ENCODE assay signal across 10 cellular contexts in genomic region chr11:63920126-63920869, GRCh38. TPM values are rescaled to one million over a fixed set of nuclear protein-coding genes. Genes with fewer than 3 reads are reported as not detected.
DNase-seq lines count a peak whose midpoint lies in the region; ATAC-seq and TF ChIP-seq lines count a peak whose summit lies in the region.
"Had no signal": no experiment of that assay in that cellular context is flagged by ENCODE, and none has a peak within 500 bp of the region (broad histone marks: within the 10 kb centered on the region; RNA-seq: fewer than 3 reads in every experiment).

No MANE protein-coding gene starts in this region.

- H3K36me3 ChIP-seq in H7 (replicated peaks; ENCODE audit: control insufficient read depth, insufficient read depth, low read length), result no peaks in the 10 kb centered on the region
- H3K36me3 ChIP-seq in sigmoid colon, result no peaks in the 10 kb centered on the region
- H3K36me3 ChIP-seq: neutrophil had no signal

- peak overlapping the region; percentile 47 for H3K4me3 ChIP-seq in H7 (ENCODE audit: insufficient read depth, low read depth, low read length)
- peak overlapping the region in 1 of 4 donors; percentile 56 for H3K4me3 ChIP-seq in sigmoid colon

- peak; percentile 93 for DNase-seq in H7
- DNase-seq in kidney tubule cell (ENCODE audit: low spot score), result peak; percentile 32
- peak; percentile 80 for DNase-seq in sigmoid colon
- DNase-seq in MV-4-11 (lab: John Stamatoyannopoulos, UW), result no peak
- no peak for DNase-seq in effector memory CD8-positive, alpha-beta T cell

- H3K9me3 ChIP-seq in sigmoid colon, result no peaks in the 10 kb centered on the region
- H3K9me3 ChIP-seq: neutrophil had no signal

- peak overlapping the region in 1 of 2 donors; percentile 8 for H3K27ac Mint-ChIP-seq in effector memory CD8-positive, alpha-beta T cell
- H3K27ac Mint-ChIP-seq: T-helper 2 cell treated with Interferon-gamma antibody and Interleukin-4, amounts not matched to agents 5 μg/mL and 100 μg/mL, for 36 hours had no signal

- intact Hi-C loops in sigmoid colon (cut with DNase I), result no loop called here

- H3K4me1 Mint-ChIP-seq in effector memory CD8-positive, alpha-beta T cell (ENCODE audit: low read depth in 2 of 2), result peaks cover 11 to 13% of the 10 kb centered on the region in 2 donors

- H3K4me3 Mint-ChIP-seq in effector memory CD8-positive, alpha-beta T cell, result no peak overlapping the region
- H3K4me3 Mint-ChIP-seq: T-helper 2 cell treated with Interferon-gamma antibody and Interleukin-4, amounts not matched to agents 5 μg/mL and 100 μg/mL, for 36 hours had no signal

- H3K27me3 Mint-ChIP-seq in effector memory CD8-positive, alpha-beta T cell, result no peaks in the 10 kb centered on the region

- peak overlapping the region; percentile 75 for H3K27ac ChIP-seq in cingulate gyrus (ENCODE audit: low read depth, low read length)
- H3K27ac ChIP-seq in sigmoid colon, result peak overlapping the region; percentile 79 to 92 (median 84)
- H3K27ac ChIP-seq: neutrophil had no signal

- TF ChIP-seq POLR2A in sigmoid colon (IDR thresholded peaks at IDR 0.05), result no peak

- no peaks in the 10 kb centered on the region for H3K9me3 Mint-ChIP-seq in effector memory CD8-positive, alpha-beta T cell
- H3K9me3 Mint-ChIP-seq: T-helper 2 cell treated with Interferon-gamma antibody and Interleukin-4, amounts not matched to agents 5 μg/mL and 100 μg/mL, for 36 hours had no signal

- 20 to 57% methylated on average over 21 of the region's 21 CpGs for WGBS in sigmoid colon, 2 donors

- peaks cover 2% of the 10 kb centered on the region; the same call in 1 of the 2 replicates for H3K27me3 ChIP-seq in H7 (ENCODE audit: control insufficient read depth, insufficient read depth, low read length)
- no peaks in the 10 kb centered on the region for H3K27me3 ChIP-seq in sigmoid colon

- H3K36me3 Mint-ChIP-seq in effector memory CD8-positive, alpha-beta T cell (ENCODE audit: insufficient read depth), result no peaks in the 10 kb centered on the region

- no peak for TF ChIP-seq EP300 in sigmoid colon (IDR thresholded peaks at IDR 0.05)

- TF ChIP-seq CTCF in sigmoid colon (IDR thresholded peaks at IDR 0.05), result no peak

- ATAC-seq in GM18907 (IDR thresholded peaks at IDR 0.05; ENCODE audit: unreplicated experiment) (no peak), HG02642 (IDR thresholded peaks at IDR 0.05; ENCODE audit: poor library complexity, unreplicated experiment) (no peak)
- ATAC-seq in effector memory CD8-positive, alpha-beta T cell (replicated peaks), result no peak

- peaks cover 2 to 55% (median 52%) of the 10 kb centered on the region in 4 donors for H3K4me1 ChIP-seq in sigmoid colon

RNA-seq across cellular contexts. Expression of gene RCOR2, which starts 3.3 kb away (rescaled TPM):
- 63.5 and 66.8 TPM in 2 replicates for total RNA-seq in H7 (2014; rRNA removed; shearing (Covaris generic))
- under 1 TPM; 0.49 to 0.83 (median 0.70) TPM for total RNA-seq in sigmoid colon
- 1 to 10 TPM in 1 of 3 donors, under 1 TPM in 2; 0.60 to 2.4 (median 0.69) TPM for polyA plus RNA-seq in sigmoid colon

RNA-seq across cellular contexts. Expression of gene NAA40, which starts 18.5 kb away (rescaled TPM):
- total RNA-seq in H7 (2014; rRNA removed; shearing (Covaris generic)), result 13.8 and 15.0 TPM in 2 replicates
- 10 to 100 TPM in 1 of 4 donors, 1 to 10 TPM in 3; 5.4 to 18.0 (median 6.8) TPM for total RNA-seq in sigmoid colon
- 10 to 100 TPM in 2 of 3 donors, 1 to 10 TPM in 1; 7.2 to 22.9 (median 11.1) TPM for polyA plus RNA-seq in sigmoid colon

RNA-seq across cellular contexts. Expression of gene COX8A, which starts 54.1 kb away (rescaled TPM):
- 836 and 1,175 TPM in 2 replicates for total RNA-seq in H7 (2014; rRNA removed; shearing (Covaris generic))
- total RNA-seq in sigmoid colon, result 100 to 1,000 TPM; 419 to 659 (median 577) TPM
- 1,000 to 10,000 TPM; 1,536 to 1,691 (median 1,674) TPM for polyA plus RNA-seq in sigmoid colon

Comparison
In these comparisons a context has a peak if more than half of its experiments do, and no peak if none do; other contexts are left out.
1. DNase-seq: peak in H7 (single experiment), kidney tubule cell (single experiment) and sigmoid colon (single experiment); none in MV-4-11 (single experiment) and effector memory CD8-positive, alpha-beta T cell (0 of 3).
2. RNA of gene RCOR2, which starts 3.3 kb away (total RNA-seq): 63.5 to 66.8 TPM in H7; 0.49 to 0.83 TPM in sigmoid colon; every median in the first group is over 10 times any median in the second.